9 cellular contexts compared by ENCODE assay signal in the genomic region with DNA sequence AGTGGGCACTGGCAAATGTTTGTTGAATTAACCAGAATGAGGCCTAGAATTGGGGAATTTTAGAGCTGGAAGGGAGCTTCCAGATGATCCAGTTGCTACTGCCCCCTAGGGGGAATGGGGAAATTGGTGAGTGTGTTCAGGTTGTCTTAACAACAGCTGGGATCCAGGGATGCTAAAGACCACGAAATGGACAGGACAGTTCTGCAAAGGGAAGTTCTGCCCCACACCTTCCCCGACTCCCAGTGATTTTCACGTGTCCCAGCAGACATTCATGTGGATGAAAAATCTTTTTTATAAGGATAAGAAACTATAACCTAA. TPM values are rescaled to one million over a fixed set of nuclear protein-coding genes. Genes with fewer than 3 reads are reported as not detected.
DNase-seq lines count a peak whose midpoint lies in the region; TF ChIP-seq lines count a peak whose summit lies in the region.
"Had no signal": no experiment of that assay in that cellular context is flagged by ENCODE, and none has a peak within 500 bp of the region (broad histone marks: within the 10 kb centered on the region; RNA-seq: fewer than 3 reads in every experiment).

No MANE protein-coding gene starts in this region.

- DNase-seq in NCI-H82 (lab: John Stamatoyannopoulos, UW): peak; percentile 55
- no peak for DNase-seq in NCI-H82 treated with DMSO at 0.1 percent for 48 hours (lab: John Stamatoyannopoulos, UW; ENCODE audit: unreplicated experiment)
- DNase-seq in cardiac fibroblast (ENCODE audit: low read depth in 2 of 2): peak; percentile 41 to 56
- DNase-seq in osteocyte (ENCODE audit: extremely low spot score, unreplicated experiment): no peak
- no peak for DNase-seq in tibial nerve (ENCODE audit: low spot score in 2 of 2)
- DNase-seq in tibial artery: no peak
- no peak for DNase-seq in lower leg skin (ENCODE audit: low spot score in 2 of 2)
- DNase-seq: stimulated activated CD4-positive, alpha-beta T cell treated with anti-CD3 and anti-CD28 coated beads, Interleukin-4, amount 100 ng/mL, for 1 hour had no signal

- no peak overlapping the region for H3K9ac ChIP-seq in Loucy (ENCODE audit: low read depth, low read length, poor library complexity, severe bottlenecking)

- H3K27me3 ChIP-seq in Loucy (ENCODE audit: insufficient read depth, low read length, poor library complexity, severe bottlenecking) (no peaks in the 10 kb centered on the region), tibial nerve (no peaks in the 10 kb centered on the region), tibial artery (no peaks in the 10 kb centered on the region)

- peaks cover 56% of the 10 kb centered on the region for H3K36me3 Mint-ChIP-seq in osteocyte (ENCODE audit: unreplicated experiment)

- no peaks in the 10 kb centered on the region for H3K79me2 ChIP-seq in Loucy (ENCODE audit: insufficient read depth, low read length)

- TF ChIP-seq CTCF in Loucy (conservative IDR thresholded peaks at IDR 0.05; ENCODE audit: low read length): peak; percentile 66
- peak; percentile 37 for TF ChIP-seq CTCF in cardiac fibroblast (IDR thresholded peaks at IDR 0.05; ENCODE audit: low read depth, low read length)
- TF ChIP-seq CTCF in osteocyte (IDR thresholded peaks at IDR 0.05): peak; percentile 46
- no peak for TF ChIP-seq CTCF in tibial nerve (IDR thresholded peaks at IDR 0.05)
- TF ChIP-seq CTCF in tibial artery (IDR thresholded peaks at IDR 0.05): no peak
- TF ChIP-seq CTCF in lower leg skin (IDR thresholded peaks at IDR 0.05): no peak

- H3K4me3 Mint-ChIP-seq in osteocyte (ENCODE audit: unreplicated experiment): no peak overlapping the region

- H3K4me1 ChIP-seq in Loucy (ENCODE audit: insufficient read depth, low read length, poor library complexity, severe bottlenecking) (peaks cover 13% of the 10 kb centered on the region), tibial nerve (peaks cover 0 to 33% (median 6%) of the 10 kb centered on the region in 4 donors), tibial artery (peaks cover 0 to 23% (median 13%) of the 10 kb centered on the region in 4 donors)

- TF ChIP-seq POLR2A in tibial nerve (IDR thresholded peaks at IDR 0.05) (no peak), lower leg skin (IDR thresholded peaks at IDR 0.05) (no peak)

- H3K36me3 ChIP-seq in Loucy (ENCODE audit: insufficient read depth, low read length) (peaks cover 8% of the 10 kb centered on the region; the same call in 1 of the 2 replicates), tibial nerve (peaks cover 0 to 38% (median 0%) of the 10 kb centered on the region in 3 donors), tibial artery (peaks cover 17 to 47% (median 27%) of the 10 kb centered on the region in 3 donors)

- no peak for TF ChIP-seq EP300 in tibial nerve (IDR thresholded peaks at IDR 0.05)

- WGBS in tibial nerve, 2 donors: 72% methylated on average over 3 of the region's 3 CpGs
- WGBS in lower leg skin, 2 donors: 73 to 76% methylated on average over 3 of the region's 3 CpGs

- no peak overlapping the region for H2AFZ ChIP-seq in Loucy (ENCODE audit: low read length)

- peaks cover 55% of the 10 kb centered on the region for H3K4me1 Mint-ChIP-seq in osteocyte (ENCODE audit: unreplicated experiment)

- H3K27me3 Mint-ChIP-seq in osteocyte (ENCODE audit: unreplicated experiment): no peaks in the 10 kb centered on the region

- H3K27ac Mint-ChIP-seq in osteocyte (ENCODE audit: unreplicated experiment): no peak overlapping the region

- no peaks in the 10 kb centered on the region for H3K9me3 ChIP-seq in Loucy (ENCODE audit: insufficient read depth, low read depth, low read length)
- no peaks in the 10 kb centered on the region for H3K9me3 ChIP-seq in tibial nerve
- H3K9me3 ChIP-seq in tibial artery: no peaks in the 10 kb centered on the region

- H3K9me3 Mint-ChIP-seq in osteocyte (ENCODE audit: unreplicated experiment): no peaks in the 10 kb centered on the region

- H3K9me2 ChIP-seq in Loucy (replicated peaks; ENCODE audit: low read depth, low read length): no peaks in the 10 kb centered on the region

- H3K4me3 ChIP-seq in Loucy (ENCODE audit: low read length, poor library complexity, severe bottlenecking) (no peak overlapping the region), cardiac fibroblast (replicated peaks in 1 of 2; ENCODE audit: low read depth in 2 of 2, low read length in 2 of 2) (no peak overlapping the region), tibial nerve (no peak overlapping the region), tibial artery (no peak overlapping the region), lower leg skin (ENCODE audit: low read depth, poor library complexity, severe bottlenecking) (no peak overlapping the region)

- H3K27ac ChIP-seq in tibial nerve (no peak overlapping the region), tibial artery (no peak overlapping the region)

- no peaks in the 10 kb centered on the region for H3F3A ChIP-seq in Loucy (ENCODE audit: low read depth)

- H4K20me1 ChIP-seq in Loucy (ENCODE audit: insufficient read depth, low read length, poor library complexity, severe bottlenecking): no peaks in the 10 kb centered on the region

- H3K4me2 ChIP-seq in Loucy (ENCODE audit: low read depth, low read length, poor library complexity, severe bottlenecking): no peak overlapping the region

- intact Hi-C loops in tibial artery (cut with DNase I; ENCODE audit: low total_unique reads) (no loop called here), lower leg skin (cut with DNase I; ENCODE audit: low total_unique reads) (no loop called here)

RNA-seq across cellular contexts. Expression of gene TRIM62, which starts 33.9 kb away (rescaled TPM):
- total RNA-seq in osteocyte (71.8 and 78.7 TPM in 2 replicates), tibial nerve (10 to 100 TPM; 11.1 to 14.9 (median 12.2) TPM), lower leg skin (10 to 100 TPM; 25.8 to 32.0 (median 29.9) TPM)

Comparison
In these comparisons a context has a peak if more than half of its experiments do, and no peak if none do; other contexts are left out.
1. DNase-seq: peak in NCI-H82 (single experiment) and cardiac fibroblast (2 of 2); none in NCI-H82 treated with DMSO at 0.1 percent for 48 hours (single experiment), osteocyte (single experiment), tibial nerve (0 of 2), tibial artery (0 of 2) and lower leg skin (0 of 2).
2. CTCF ChIP-seq: peak in Loucy (single experiment), cardiac fibroblast (single experiment) and osteocyte (single experiment); none in tibial nerve (0 of 5), tibial artery (0 of 2) and lower leg skin (0 of 3).